8 cellular contexts compared by ENCODE assay signal in the genomic region with DNA sequence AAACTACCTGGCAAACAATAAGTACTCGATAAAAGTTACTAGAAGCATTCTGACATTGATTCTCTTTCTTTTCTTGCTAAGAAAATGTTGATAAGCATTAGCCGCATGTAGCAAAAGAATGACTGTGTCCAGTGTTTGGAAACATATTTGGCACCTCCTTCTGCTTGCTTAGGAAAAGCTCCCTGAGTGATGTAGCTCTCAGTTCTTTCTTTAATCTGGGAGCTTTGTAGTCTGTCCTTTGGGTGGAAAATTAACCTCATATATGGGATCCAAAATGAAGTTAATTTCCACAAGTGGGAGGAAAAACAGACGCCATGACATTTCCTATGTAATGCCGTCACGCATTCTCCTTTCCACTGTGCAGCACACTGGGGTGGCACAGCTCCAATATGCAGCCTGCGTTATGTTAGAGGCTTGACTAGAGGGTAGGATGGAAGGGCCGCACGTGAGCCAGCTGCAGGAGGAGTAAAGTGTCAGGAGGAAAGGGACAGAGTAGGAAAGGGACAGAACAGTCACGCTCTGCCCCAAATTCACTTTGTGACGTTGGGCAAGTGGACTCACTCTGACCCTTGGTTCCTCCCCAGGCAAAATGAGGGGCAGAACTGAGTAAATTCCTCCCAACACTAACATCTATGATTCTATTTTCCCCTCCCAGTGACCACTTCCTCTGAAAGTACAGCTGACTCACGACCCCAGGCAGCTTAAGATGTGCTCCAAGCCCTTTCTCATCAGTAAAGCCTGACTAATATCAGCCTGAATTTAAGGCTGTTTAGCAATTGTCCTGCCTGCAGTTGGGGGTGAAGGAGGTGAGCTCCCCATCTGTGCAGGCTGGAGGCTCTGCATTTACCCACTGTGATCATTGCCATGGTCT.
DNase-seq lines count a peak whose midpoint lies in the region; ATAC-seq, FAIRE-seq and TF ChIP-seq lines count a peak whose summit lies in the region.

No MANE protein-coding gene starts in this region.

- TF ChIP-seq POLR2A in GM12891 (IDR thresholded peaks at IDR 0.05; ENCODE audit: low read depth, low read length): no peak

- peak overlapping the region; percentile 38 for H3K4me2 ChIP-seq in mammary epithelial cell (ENCODE audit: insufficient read depth, low read depth, low read length)

- in situ Hi-C loops in mammary epithelial cell (cut with MboI; ENCODE audit: low sequenced_read_pairs in 2 of 2): no loop called here

- dilution Hi-C loops in mammary epithelial cell (cut with HindIII; ENCODE audit: low sequenced_read_pairs): no loop called here

- H3K9ac ChIP-seq in mammary epithelial cell (ENCODE audit: insufficient read depth, low read length): no peak overlapping the region

- CTCF ChIA-PET in mammary epithelial cell (lab: Charles Lee; ENCODE audit: low non-redundant PET): no interaction called here

- TF ChIP-seq CTCF in mammary epithelial cell (conservative IDR thresholded peaks at IDR 0.05 in 1 of 2, IDR thresholded peaks at IDR 0.05 in 1 of 2; ENCODE audit: extremely low read depth in 1 of 2, insufficient read depth in 1 of 2, low read depth in 1 of 2, low read length in 2 of 2) (no peak), omental fat pad (IDR thresholded peaks at IDR 0.05) (no peak)

- BruUV-seq in mammary epithelial cell (replicated peaks; lab: Mats Ljungman, UMichigan): no TSS peak

- H3K9me3 ChIP-seq in mammary epithelial cell (replicated peaks; ENCODE audit: insufficient read depth, low read length): no peaks in the 10 kb centered on the region

- no peaks in the 10 kb centered on the region for H4K20me1 ChIP-seq in mammary epithelial cell (ENCODE audit: insufficient read depth, low read length)

- H3K79me2 ChIP-seq in mammary epithelial cell (ENCODE audit: insufficient read depth, low read length): no peaks in the 10 kb centered on the region

- peak; percentile 37 for ATAC-seq in omental fat pad (ENCODE audit: low FRiP score)

- H3K36me3 ChIP-seq in mammary epithelial cell (ENCODE audit: insufficient read depth, low read length): no peaks in the 10 kb centered on the region
- no peaks in the 10 kb centered on the region for H3K36me3 ChIP-seq in H7 (replicated peaks; ENCODE audit: control insufficient read depth, insufficient read depth, low read length)

- H3K27me3 ChIP-seq in mammary epithelial cell (ENCODE audit: insufficient read depth, low read length) (no peaks in the 10 kb centered on the region), H7 (ENCODE audit: control insufficient read depth, insufficient read depth, low read length) (no peaks in the 10 kb centered on the region)

- DNase-seq in GM12891 (ENCODE audit: insufficient read length, low spot score) (no peak), HTR-8/SVneo (ENCODE audit: insufficient read length, low spot score) (peak; percentile 67), mammary epithelial cell (peak; percentile 82), omental fat pad (ENCODE audit: low spot score) (no peak), H7 (no peak), DMS153 (lab: John Stamatoyannopoulos, UW) (no peak), NCI-H146 treated with DMSO at 0.1 percent for 48 hours (lab: John Stamatoyannopoulos, UW; ENCODE audit: unreplicated experiment) (no peak), Ammon's horn (ENCODE audit: low spot score) (no peak)

- 87% methylated on average over 9 of the region's 11 CpGs for WGBS in mammary epithelial cell (ENCODE audit: low coverage, missing lambda C conversion rate)

- H3K4me3 ChIP-seq in mammary epithelial cell (replicated peaks in 1 of 3; ENCODE audit: insufficient read depth in 1 of 3, low read depth in 2 of 3, low read length in 3 of 3) (no peak overlapping the region), H7 (ENCODE audit: insufficient read depth, low read depth, low read length) (no peak overlapping the region)

- no peak for FAIRE-seq in GM12891 (lab: Jason Lieb, UNC)
- FAIRE-seq in HTR-8/SVneo (lab: Jason Lieb, UNC): peak; percentile 75

- peak overlapping the region; percentile 27 for H3K27ac ChIP-seq in mammary epithelial cell (ENCODE audit: insufficient read depth, low read depth, low read length)

- intact Hi-C loops in mammary epithelial cell (cut with micrococcal nuclease): loop anchor here (5.0 kb wide), 1 partner anchor 65 kb away; no protein-coding TSS in a partner anchor

- H3K4me1 ChIP-seq in mammary epithelial cell (ENCODE audit: insufficient read depth, low read length): peaks cover 27% of the 10 kb centered on the region

- peak overlapping the region; percentile 55 for H2AFZ ChIP-seq in mammary epithelial cell (ENCODE audit: low read depth, low read length)

TF ChIP-seq in GM12891, 5 proteins besides CTCF, POLR2A, EP300 and RAD21:
- no peak for TF ChIP-seq PAX5 (IDR thresholded peaks at IDR 0.05; ENCODE audit: insufficient read depth, low read length, severe bottlenecking)
- peak; percentile 65 for TF ChIP-seq SPI1 (IDR thresholded peaks at IDR 0.05; ENCODE audit: low read depth, low read length)

Comparison
In these comparisons a context has a peak if more than half of its experiments do, and no peak if none do; other contexts are left out.
1. DNase-seq: peak in HTR-8/SVneo (single experiment) and mammary epithelial cell (single experiment); none in GM12891 (single experiment), omental fat pad (single experiment), H7 (single experiment), DMS153 (single experiment), NCI-H146 treated with DMSO at 0.1 percent for 48 hours (single experiment) and Ammon's horn (single experiment).